Comparison of ENCODE assay signal across 25 cellular contexts in the genomic region with DNA sequence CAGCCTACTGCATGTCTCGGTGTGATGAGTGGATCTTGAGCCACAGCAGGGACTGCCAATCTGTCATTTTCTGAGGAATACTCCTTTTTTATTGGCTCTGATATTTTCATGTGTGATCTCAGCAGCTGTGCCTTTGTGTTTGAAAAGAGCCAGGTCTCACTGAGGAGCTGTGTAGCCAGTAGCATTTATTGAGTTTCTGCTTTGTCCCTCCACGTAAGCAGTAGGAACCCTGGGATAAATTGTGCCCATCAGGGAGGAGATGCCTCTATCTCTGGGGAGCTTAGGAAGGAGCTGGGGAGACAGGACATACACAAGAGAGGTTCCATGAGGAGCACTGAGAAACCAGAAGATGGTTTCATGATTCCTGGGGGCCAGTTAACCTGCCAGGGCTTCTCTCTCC. TPM values are rescaled to one million over a fixed set of nuclear protein-coding genes. Genes with fewer than 3 reads are reported as not detected.
A peak's percentile ranks its signal among the peaks of the same experiment; 100 is the strongest.
DNase-seq lines count a peak whose midpoint lies in the region; FAIRE-seq and TF ChIP-seq lines count a peak whose summit lies in the region.
"Had no signal": no experiment of that assay in that cellular context is flagged by ENCODE, and none has a peak within 500 bp of the region (broad histone marks: within the 10 kb centered on the region; RNA-seq: fewer than 3 reads in every experiment).

No MANE protein-coding gene starts in this region.

- no peaks in the 10 kb centered on the region for H3K79me2 ChIP-seq in astrocyte (ENCODE audit: insufficient read depth, low read length)
- peaks cover 46% of the 10 kb centered on the region for H3K79me2 ChIP-seq in neural cell (replicated peaks; ENCODE audit: insufficient read depth, low read length)

- peaks cover 8% of the 10 kb centered on the region for H3K4me1 Mint-ChIP-seq in astrocyte (ENCODE audit: low read depth, unreplicated experiment)
- H3K4me1 Mint-ChIP-seq: CD14-positive monocyte; CD8-positive, alpha-beta memory T cell had no signal

- H3K9me3 Mint-ChIP-seq in astrocyte (ENCODE audit: unreplicated experiment) = no peaks in the 10 kb centered on the region
- H3K9me3 Mint-ChIP-seq: CD14-positive monocyte; CD4-positive, alpha-beta T cell; CD8-positive, alpha-beta memory T cell; GM23338; H9; HFFc6 had no signal

- H3K4me1 ChIP-seq in astrocyte (ENCODE audit: insufficient read depth, low read length) = peaks cover 3% of the 10 kb centered on the region

- no peaks in the 10 kb centered on the region for H3K9me2 ChIP-seq in neural cell (ENCODE audit: insufficient read depth, low read length)

- H3K27ac ChIP-seq in astrocyte (ENCODE audit: low read depth, low read length) = no peak overlapping the region
- peak overlapping the region; percentile 85 for H3K27ac ChIP-seq in neural cell (ENCODE audit: low read length)
- H3K27ac ChIP-seq: A549; BLaER1 treated with 17β-estradiol and CSF1 and Interleukin-3, amounts not matched to agents 10 nM and 100 nM had no signal

- peak; percentile 74 for TF ChIP-seq EP300 in neural cell (conservative IDR thresholded peaks at IDR 0.05; ENCODE audit: poor library complexity, severe bottlenecking)

- no peaks in the 10 kb centered on the region for H3K27me3 Mint-ChIP-seq in astrocyte (ENCODE audit: low read depth, unreplicated experiment)
- H3K27me3 Mint-ChIP-seq: CD4-positive, alpha-beta T cell had no signal

- no peak for FAIRE-seq in astrocyte (lab: Jason Lieb, UNC)
- FAIRE-seq: A549, D721Med, GM12891, GM18507 had no signal

- H3K9ac ChIP-seq in astrocyte (ENCODE audit: low read length) (no peak overlapping the region), neural cell (ENCODE audit: low read length) (peak overlapping the region; percentile 58)
- H3K9ac ChIP-seq: BLaER1 treated with 17β-estradiol and CSF1 and Interleukin-3, amounts not matched to agents 10 nM and 100 nM had no signal

- no peak overlapping the region for H3K27ac Mint-ChIP-seq in astrocyte (ENCODE audit: unreplicated experiment)
- H3K27ac Mint-ChIP-seq: CD4-positive, alpha-beta T cell; CD8-positive, alpha-beta memory T cell; GM23338; HFFc6 had no signal

- no peak for TF ChIP-seq RAD21 in neural cell (conservative IDR thresholded peaks at IDR 0.05)

- peaks cover 4% of the 10 kb centered on the region for H3K36me3 Mint-ChIP-seq in astrocyte (ENCODE audit: low read depth, unreplicated experiment)
- H3K36me3 Mint-ChIP-seq: CD14-positive monocyte had no signal

- TF ChIP-seq CTCF in astrocyte (IDR thresholded peaks at IDR 0.05; ENCODE audit: insufficient read depth, low read depth, low read length) (no peak), neural cell (IDR thresholded peaks at IDR 0.05; ENCODE audit: poor library complexity, severe bottlenecking) (no peak)

- no peaks in the 10 kb centered on the region for H3K36me3 ChIP-seq in astrocyte (ENCODE audit: insufficient read depth, low read length)
- H3K36me3 ChIP-seq in neural cell (ENCODE audit: insufficient read depth, low read length) = no peaks in the 10 kb centered on the region
- H3K36me3 ChIP-seq: BE2C; BLaER1 treated with 17β-estradiol and CSF1 and Interleukin-3, amounts not matched to agents 10 nM and 100 nM had no signal

- H3K4me3 Mint-ChIP-seq in astrocyte (ENCODE audit: unreplicated experiment) = no peak overlapping the region
- H3K4me3 Mint-ChIP-seq: CD14-positive monocyte; CD4-positive, alpha-beta T cell; CD8-positive, alpha-beta memory T cell; GM23338; H9; HFFc6 had no signal

- peak overlapping the region; percentile 7 for H3K4me2 ChIP-seq in astrocyte (ENCODE audit: low read length)
- H3K4me2 ChIP-seq in neural cell (ENCODE audit: low read length) = no peak overlapping the region
- H3K4me2 ChIP-seq: A549; BLaER1 treated with 17β-estradiol and CSF1 and Interleukin-3, amounts not matched to agents 10 nM and 100 nM; GM23338 had no signal

- H4K20me1 ChIP-seq in astrocyte (ENCODE audit: insufficient read depth, low read length) (no peaks in the 10 kb centered on the region), neural cell (ENCODE audit: insufficient read depth) (no peaks in the 10 kb centered on the region)
- H4K20me1 ChIP-seq: BLaER1 treated with 17β-estradiol and CSF1 and Interleukin-3, amounts not matched to agents 10 nM and 100 nM had no signal

- H3K9me3 ChIP-seq in astrocyte (ENCODE audit: insufficient read depth, low read depth, low read length) (no peaks in the 10 kb centered on the region), neural cell (ENCODE audit: low read length) (no peaks in the 10 kb centered on the region)
- H3K9me3 ChIP-seq: A549; BE2C; BLaER1 treated with 17β-estradiol and CSF1 and Interleukin-3, amounts not matched to agents 10 nM and 100 nM had no signal

- H3K4me3 ChIP-seq in astrocyte (ENCODE audit: insufficient read depth, low read depth, low read length) (no peak overlapping the region), neural cell (ENCODE audit: low read length) (peak overlapping the region; percentile 7)
- H3K4me3 ChIP-seq: A549; BLaER1 treated with 17β-estradiol and CSF1 and Interleukin-3, amounts not matched to agents 10 nM and 100 nM; GM23338 had no signal

- no peaks in the 10 kb centered on the region for H3K27me3 ChIP-seq in astrocyte (ENCODE audit: insufficient read depth, low read length)
- no peaks in the 10 kb centered on the region for H3K27me3 ChIP-seq in neural cell (ENCODE audit: insufficient read depth, low read depth, low read length)
- H3K27me3 ChIP-seq: BE2C; BLaER1 treated with 17β-estradiol and CSF1 and Interleukin-3, amounts not matched to agents 10 nM and 100 nM had no signal

- no peak overlapping the region for H2AFZ ChIP-seq in astrocyte (ENCODE audit: low read depth, low read length)
- H2AFZ ChIP-seq in neural cell (ENCODE audit: low read depth, low read length) = no peak overlapping the region
- H2AFZ ChIP-seq: GM23338 had no signal

- DNase-seq in astrocyte (ENCODE audit: low read depth) = no peak
- DNase-seq in islet precursor cell = peak; percentile 32
- no peak for DNase-seq in stimulated activated CD4-positive, alpha-beta T cell treated with anti-CD3 and anti-CD28 coated beads, Interleukin-2, amount 100 ng/mL, for 24 hours
- DNase-seq in activated CD4-positive, alpha-beta T cell treated with anti-CD3 and anti-CD28 coated beads, Interleukin-2, amount 50 U/mL, for 1 hour = no peak
- no peak for DNase-seq in effector CD4-positive, alpha-beta T cell
- DNase-seq in DMS53 treated with DMSO at 0.1 percent for 48 hours (lab: John Stamatoyannopoulos, UW; ENCODE audit: unreplicated experiment) = no peak
- DNase-seq: 8988T; ACHN; AML-193; BE2C; CD4-positive, alpha-beta T cell; CD8-positive, alpha-beta memory T cell; DMS 273 treated with DMSO at 0.1 percent for 48 hours; DMS79 treated with DMSO at 0.1 percent for 48 hours; GF-D8; H9; HFFc6 had no signal

- no peaks in the 10 kb centered on the region for H3F3A ChIP-seq in neural cell (ENCODE audit: insufficient read depth, low read length, poor library complexity, severe bottlenecking)

TF ChIP-seq in neural cell, 6 proteins besides CTCF, POLR2A, EP300 and RAD21:
- no peak for TF ChIP-seq SMC3 (conservative IDR thresholded peaks at IDR 0.05; ENCODE audit: poor library complexity)
- TF ChIP-seq, protein P1, sequence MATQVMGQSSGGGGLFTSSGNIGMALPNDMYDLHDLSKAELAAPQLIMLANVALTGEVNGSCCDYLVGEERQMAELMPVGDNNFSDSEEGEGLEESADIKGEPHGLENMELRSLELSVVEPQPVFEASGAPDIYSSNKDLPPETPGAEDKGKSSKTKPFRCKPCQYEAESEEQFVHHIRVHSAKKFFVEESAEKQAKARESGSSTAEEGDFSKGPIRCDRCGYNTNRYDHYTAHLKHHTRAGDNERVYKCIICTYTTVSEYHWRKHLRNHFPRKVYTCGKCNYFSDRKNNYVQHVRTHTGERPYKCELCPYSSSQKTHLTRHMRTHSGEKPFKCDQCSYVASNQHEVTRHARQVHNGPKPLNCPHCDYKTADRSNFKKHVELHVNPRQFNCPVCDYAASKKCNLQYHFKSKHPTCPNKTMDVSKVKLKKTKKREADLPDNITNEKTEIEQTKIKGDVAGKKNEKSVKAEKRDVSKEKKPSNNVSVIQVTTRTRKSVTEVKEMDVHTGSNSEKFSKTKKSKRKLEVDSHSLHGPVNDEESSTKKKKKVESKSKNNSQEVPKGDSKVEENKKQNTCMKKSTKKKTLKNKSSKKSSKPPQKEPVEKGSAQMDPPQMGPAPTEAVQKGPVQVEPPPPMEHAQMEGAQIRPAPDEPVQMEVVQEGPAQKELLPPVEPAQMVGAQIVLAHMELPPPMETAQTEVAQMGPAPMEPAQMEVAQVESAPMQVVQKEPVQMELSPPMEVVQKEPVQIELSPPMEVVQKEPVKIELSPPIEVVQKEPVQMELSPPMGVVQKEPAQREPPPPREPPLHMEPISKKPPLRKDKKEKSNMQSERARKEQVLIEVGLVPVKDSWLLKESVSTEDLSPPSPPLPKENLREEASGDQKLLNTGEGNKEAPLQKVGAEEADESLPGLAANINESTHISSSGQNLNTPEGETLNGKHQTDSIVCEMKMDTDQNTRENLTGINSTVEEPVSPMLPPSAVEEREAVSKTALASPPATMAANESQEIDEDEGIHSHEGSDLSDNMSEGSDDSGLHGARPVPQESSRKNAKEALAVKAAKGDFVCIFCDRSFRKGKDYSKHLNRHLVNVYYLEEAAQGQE (IDR thresholded peaks at IDR 0.05; ENCODE audit: borderline replicate concordance) = peak; percentile 59
- peak; percentile 71 for TF ChIP-seq POLR2AphosphoS5 (IDR thresholded peaks at IDR 0.05)
- no peak for TF ChIP-seq TAF1 (IDR thresholded peaks at IDR 0.05; ENCODE audit: low read depth)
- no peak for TF ChIP-seq MXI1 (conservative IDR thresholded peaks at IDR 0.05; ENCODE audit: poor library complexity, severe bottlenecking)
- no peak for TF ChIP-seq EZH2 (IDR thresholded peaks at IDR 0.05; ENCODE audit: borderline replicate concordance, insufficient read depth, low read length, poor library complexity, severe bottlenecking)

RNA-seq across cellular contexts. Expression of a gene that starts 18.8 kb away (rescaled TPM):
- total RNA-seq in astrocyte = 46.4 and 51.8 TPM in 2 replicates
- 218 and 261 TPM in 2 replicates for polyA plus RNA-seq in neural cell
- 723 and 816 TPM in 2 replicates for polyA minus RNA-seq in neural cell
